8 cellular contexts compared by ENCODE assay signal in genomic region chr21:29342394-29342957, GRCh38. TPM values are rescaled to one million over a fixed set of nuclear protein-coding genes. Genes with fewer than 3 reads are reported as not detected.
A peak's percentile ranks its signal among the peaks of the same experiment; 100 is the strongest.
DNase-seq lines count a peak whose midpoint lies in the region; TF ChIP-seq lines count a peak whose summit lies in the region.

No MANE protein-coding gene starts in this region.

- H3K36me3 ChIP-seq in brain microvascular endothelial cell (replicated peaks) (no peaks in the 10 kb centered on the region), mesodermal cell (ENCODE audit: control insufficient read depth, insufficient read depth, low read length) (peaks cover 12% of the 10 kb centered on the region), thymus (ENCODE audit: control insufficient read depth, insufficient read depth) (peaks cover 6% of the 10 kb centered on the region)

- H3K27ac ChIP-seq in brain microvascular endothelial cell: peak overlapping the region; percentile 87
- peak overlapping the region; percentile 55 for H3K27ac ChIP-seq in mesodermal cell (ENCODE audit: low read depth, low read length, severe bottlenecking)
- peak overlapping the region; percentile 49 for H3K27ac ChIP-seq in thymus (ENCODE audit: low read depth)

- in situ Hi-C loops in brain microvascular endothelial cell (cut with HindIII; ENCODE audit: low pct_ligation_motif_present, low sequenced_read_pairs): no loop called here

- 97% methylated on average over 4 to 6 of the region's 9 CpGs for WGBS in mesodermal cell (ENCODE audit: insufficient coverage in 2 of 2), 2 experiments
- 92% methylated on average over 9 of the region's 9 CpGs for WGBS in thymus

- peak; percentile 18 for TF ChIP-seq CTCF in brain microvascular endothelial cell (IDR thresholded peaks at IDR 0.05; ENCODE audit: low read depth, low read length, missing control alignments)

- no peak overlapping the region for H3K4me3 ChIP-seq in brain microvascular endothelial cell (ENCODE audit: low read depth, low read length)
- H3K4me3 ChIP-seq in mesodermal cell (ENCODE audit: extremely low read depth, insufficient read depth, low read length, poor library complexity, severe bottlenecking): no peak overlapping the region
- no peak overlapping the region for H3K4me3 ChIP-seq in thymus (ENCODE audit: low read length)

- H3K27me3 ChIP-seq in brain microvascular endothelial cell (replicated peaks) (no peaks in the 10 kb centered on the region), thymus (ENCODE audit: control insufficient read depth, insufficient read depth) (no peaks in the 10 kb centered on the region)

- no peaks in the 10 kb centered on the region for H3K9me3 ChIP-seq in mesodermal cell (ENCODE audit: control insufficient read depth, low read length)
- no peaks in the 10 kb centered on the region for H3K9me3 ChIP-seq in thymus (ENCODE audit: control insufficient read depth)

- H3K4me1 ChIP-seq in mesodermal cell (ENCODE audit: control insufficient read depth, insufficient read depth, low read length, poor library complexity, severe bottlenecking) (peaks cover 17% of the 10 kb centered on the region), thymus (ENCODE audit: control insufficient read depth, insufficient read depth, low read length) (no peaks in the 10 kb centered on the region)

- DNase-seq in activated T-cell treated with anti-CD3 and anti-CD28 coated beads for 48 hours (ENCODE audit: low read depth) (peak; percentile 68), activated T-cell treated with anti-CD3 and anti-CD28 coated beads for 4 hours (no peak), MV-4-11 (lab: John Stamatoyannopoulos, UW) (peak; percentile 76), brain microvascular endothelial cell (peak; percentile 96), NCI-H1105 (lab: John Stamatoyannopoulos, UW) (no peak)
- no peak for DNase-seq in NK-92 treated with Interleukin-12 subunit alpha and Interleukin-12 subunit beta, amount 100 ng/mL, for 24 hours (lab: John Stamatoyannopoulos, UW)

RNA-seq across cellular contexts. Expression of gene BACH1, which starts 43.8 kb away (rescaled TPM):
- 29.3 TPM for polyA plus RNA-seq in mesodermal cell (2013, experiment 1 of 2)
- 29.7 TPM for polyA plus RNA-seq in mesodermal cell (2013, experiment 2 of 2)
- polyA plus RNA-seq in thymus: 17.6 TPM

Comparison
In these comparisons a context has a peak if more than half of its experiments do, and no peak if none do; other contexts are left out.
1. DNase-seq: peak in activated T-cell treated with anti-CD3 and anti-CD28 coated beads for 48 hours (single experiment), MV-4-11 (single experiment) and brain microvascular endothelial cell (single experiment); none in activated T-cell treated with anti-CD3 and anti-CD28 coated beads for 4 hours (single experiment), NK-92 treated with Interleukin-12 subunit alpha and Interleukin-12 subunit beta, amount 100 ng/mL, for 24 hours (single experiment) and NCI-H1105 (single experiment).
2. Peak in every context shown above with its lines, with median percentiles within 50 percentile points of each other: H3K27ac ChIP-seq.